Comparison of ENCODE assay signal across 10 cellular contexts in the genomic region with DNA sequence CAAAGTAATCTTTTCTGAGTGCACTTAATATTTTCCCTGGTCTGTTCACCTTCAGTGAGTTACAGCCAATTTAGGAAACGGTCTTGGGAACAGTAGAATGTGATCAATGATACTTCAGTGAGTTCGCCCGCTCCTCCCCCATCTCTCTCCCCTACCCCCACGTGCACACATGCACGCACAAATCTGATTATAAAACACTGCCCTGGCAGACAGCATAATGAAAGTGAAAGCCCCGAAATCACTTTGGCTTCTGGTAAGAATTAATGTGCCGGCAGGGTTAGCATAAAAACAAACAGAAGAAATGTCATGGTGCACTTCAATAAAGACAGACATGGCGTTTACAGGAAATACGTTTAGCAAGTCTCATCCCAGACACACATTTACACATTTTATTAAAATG.
A peak's percentile ranks its signal among the peaks of the same experiment; 100 is the strongest.
DNase-seq lines count a peak whose midpoint lies in the region; ATAC-seq and TF ChIP-seq lines count a peak whose summit lies in the region.
"Had no signal": no experiment of that assay in that cellular context is flagged by ENCODE, and none has a peak within 500 bp of the region (broad histone marks: within the 10 kb centered on the region; RNA-seq: fewer than 3 reads in every experiment).

No MANE protein-coding gene starts in this region.

- H4K20me1 ChIP-seq in fibroblast of lung (ENCODE audit: control insufficient read depth, extremely low read depth, insufficient read depth, low read length), result no peaks in the 10 kb centered on the region

- H3K4me3 ChIP-seq in fibroblast of lung (replicated peaks in 1 of 4; ENCODE audit: control extremely low read depth in 1 of 4, insufficient read depth in 1 of 4, low read depth in 3 of 4, low read length in 4 of 4) (peak overlapping the region; percentile 20 to 60 (median 28)), retinal pigment epithelial cell (ENCODE audit: low read length) (peak overlapping the region; percentile 30), colonic mucosa (no peak overlapping the region)

- peak overlapping the region; percentile 12 for H2AFZ ChIP-seq in fibroblast of lung (ENCODE audit: low read length)

- H3K27me3 ChIP-seq in fibroblast of lung (ENCODE audit: control insufficient read depth, insufficient read depth, low read length), result no peaks in the 10 kb centered on the region
- H3K27me3 ChIP-seq in colonic mucosa, result no peaks in the 10 kb centered on the region

- H3K36me3 ChIP-seq in fibroblast of lung (ENCODE audit: control insufficient read depth, insufficient read depth, low read length), result no peaks in the 10 kb centered on the region
- no peaks in the 10 kb centered on the region for H3K36me3 ChIP-seq in colonic mucosa

- no peaks in the 10 kb centered on the region for H3K79me2 ChIP-seq in fibroblast of lung (ENCODE audit: control insufficient read depth, insufficient read depth, low read length)

- DNase-seq in EH (ENCODE audit: low read depth), result peak; percentile 19
- DNase-seq in fibroblast of lung (ENCODE audit: low read depth in 2 of 2), result peak in 1 of 2 donors; percentile 55
- DNase-seq in retinal pigment epithelial cell (ENCODE audit: low read depth), result no peak
- DNase-seq in SIG-M5 treated with dmso at 0.1 percent for 504 hours (lab: John Stamatoyannopoulos, UW; ENCODE audit: unreplicated experiment), result no peak
- DNase-seq in posterior vena cava (ENCODE audit: low spot score), result no peak
- DNase-seq in colonic mucosa, result no peak
- DNase-seq: amygdala, GDM1 had no signal

- H3K9me3 ChIP-seq in fibroblast of lung (ENCODE audit: control insufficient read depth, insufficient read depth, low read depth, low read length), result no peaks in the 10 kb centered on the region
- H3K9me3 ChIP-seq in colonic mucosa, result no peaks in the 10 kb centered on the region

- no peak overlapping the region for H3K27ac ChIP-seq in fibroblast of lung (ENCODE audit: insufficient read depth, low read length)
- H3K27ac ChIP-seq in colonic mucosa, result no peak overlapping the region

- ATAC-seq in HG03378 (IDR thresholded peaks at IDR 0.05; ENCODE audit: unreplicated experiment), result peak; percentile 77
- no peak for ATAC-seq in GM18907 (IDR thresholded peaks at IDR 0.05; ENCODE audit: unreplicated experiment)

- TF ChIP-seq CTCF in fibroblast of lung (conservative IDR thresholded peaks at IDR 0.05 in 1 of 2, IDR thresholded peaks at IDR 0.05 in 1 of 2; ENCODE audit: low read depth in 1 of 2, low read length in 2 of 2), result no peak
- no peak for TF ChIP-seq CTCF in retinal pigment epithelial cell (conservative IDR thresholded peaks at IDR 0.05; ENCODE audit: low read depth, low read length)
- TF ChIP-seq CTCF in colonic mucosa (IDR thresholded peaks at IDR 0.05), result no peak

- no peaks in the 10 kb centered on the region for H3K4me1 ChIP-seq in fibroblast of lung (ENCODE audit: control insufficient read depth, extremely low read depth, insufficient read depth, low read length)
- no peaks in the 10 kb centered on the region for H3K4me1 ChIP-seq in colonic mucosa

- peak overlapping the region; percentile 34 for H3K4me2 ChIP-seq in fibroblast of lung (ENCODE audit: extremely low read depth, insufficient read depth, low read length)

- no peak overlapping the region for H3K9ac ChIP-seq in fibroblast of lung (ENCODE audit: insufficient read depth, low read length)
- no peak overlapping the region for H3K9ac ChIP-seq in colonic mucosa (ENCODE audit: low read depth in 2 of 2, low read length in 2 of 2)

- intact Hi-C loops in posterior vena cava (cut with DNase I), result no loop called here
- intact Hi-C loops in colonic mucosa (cut with DNase I), result no loop called here
